Comparison of ENCODE assay signal across 10 cellular contexts in the genomic region with DNA sequence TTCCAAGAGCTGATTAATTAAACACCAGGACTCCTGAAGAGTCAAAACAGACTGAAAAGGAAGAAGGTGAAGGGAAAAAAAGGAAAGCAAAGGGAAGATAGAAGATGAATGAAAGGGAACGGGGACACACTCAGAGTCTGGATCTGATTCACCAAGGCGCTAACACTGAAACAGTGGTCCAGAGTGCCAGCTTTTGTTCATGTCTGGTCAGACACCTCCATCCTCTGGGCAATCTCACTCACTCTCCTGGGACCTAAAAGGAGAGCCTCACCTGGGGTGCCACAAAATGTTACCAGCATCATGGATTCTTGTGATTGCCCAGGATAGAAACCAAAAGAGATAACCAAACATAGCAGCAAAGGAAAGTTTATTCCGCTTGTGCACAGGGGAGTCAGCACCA.
DNase-seq lines count a peak whose midpoint lies in the region; ATAC-seq and TF ChIP-seq lines count a peak whose summit lies in the region.
"Had no signal": no experiment of that assay in that cellular context is flagged by ENCODE, and none has a peak within 500 bp of the region (broad histone marks: within the 10 kb centered on the region; RNA-seq: fewer than 3 reads in every experiment).

No MANE protein-coding gene starts in this region.

- intact Hi-C loops in CD14-positive monocyte (cut with micrococcal nuclease): no loop called here

- H3K4me3 ChIP-seq in Jurkat, Clone E6-1 (ENCODE audit: low read length): no peak overlapping the region
- H3K4me3 ChIP-seq: esophagus muscularis mucosa had no signal

- peak overlapping the region; percentile 66 to 99 (median 82) for H3K27ac Mint-ChIP-seq in CD14-positive monocyte
- peak overlapping the region; percentile 93 for H3K27ac Mint-ChIP-seq in activated naive CD8-positive, alpha-beta T cell treated with anti-CD3 and anti-CD28 coated beads, Interleukin-2, amount 50 U/mL, for 24 hours

- no peak for TF ChIP-seq CTCF in CD14-positive monocyte (IDR thresholded peaks at IDR 0.05)

- DNase-seq in CD14-positive monocyte (ENCODE audit: low spot score) (no peak), T1000 (lab: John Stamatoyannopoulos, UW) (no peak), DMS 273 treated with DMSO at 0.1 percent for 48 hours (lab: John Stamatoyannopoulos, UW) (no peak), COLO829 (ENCODE audit: low spot score) (no peak)
- DNase-seq in Jurkat, Clone E6-1 (ENCODE audit: low read depth, low spot score): peak; percentile 3
- DNase-seq in activated naive CD8-positive, alpha-beta T cell treated with anti-CD3 and anti-CD28 coated beads, Interleukin-2, amount 50 U/mL, for 24 hours: no peak
- DNase-seq: SHP77 treated with DMSO at 0.1 percent for 48 hours had no signal

- no peaks in the 10 kb centered on the region for H3K27me3 Mint-ChIP-seq in CD14-positive monocyte (ENCODE audit: low read depth in 3 of 3)
- no peaks in the 10 kb centered on the region for H3K27me3 Mint-ChIP-seq in activated naive CD8-positive, alpha-beta T cell treated with anti-CD3 and anti-CD28 coated beads, Interleukin-2, amount 50 U/mL, for 24 hours

- peaks cover 0 to 9% (median 4%) of the 10 kb centered on the region in 7 donors for H3K9me3 Mint-ChIP-seq in CD14-positive monocyte
- H3K9me3 Mint-ChIP-seq in activated naive CD8-positive, alpha-beta T cell treated with anti-CD3 and anti-CD28 coated beads, Interleukin-2, amount 50 U/mL, for 24 hours: peaks cover 5% of the 10 kb centered on the region

- H3K4me3 Mint-ChIP-seq in CD14-positive monocyte: no peak overlapping the region
- H3K4me3 Mint-ChIP-seq in activated naive CD8-positive, alpha-beta T cell treated with anti-CD3 and anti-CD28 coated beads, Interleukin-2, amount 50 U/mL, for 24 hours: no peak overlapping the region

- H3K36me3 Mint-ChIP-seq in CD14-positive monocyte: no peaks in the 10 kb centered on the region
- no peaks in the 10 kb centered on the region for H3K36me3 Mint-ChIP-seq in activated naive CD8-positive, alpha-beta T cell treated with anti-CD3 and anti-CD28 coated beads, Interleukin-2, amount 50 U/mL, for 24 hours (ENCODE audit: low read depth)

- H3K4me1 Mint-ChIP-seq in CD14-positive monocyte: peaks cover 14% of the 10 kb centered on the region
- peaks cover 28% of the 10 kb centered on the region for H3K4me1 Mint-ChIP-seq in activated naive CD8-positive, alpha-beta T cell treated with anti-CD3 and anti-CD28 coated beads, Interleukin-2, amount 50 U/mL, for 24 hours

- ATAC-seq in GM19324 (IDR thresholded peaks at IDR 0.05; ENCODE audit: low FRiP score, unreplicated experiment) (peak; percentile 2), HG03442 (IDR thresholded peaks at IDR 0.05; ENCODE audit: unreplicated experiment) (no peak)
- ATAC-seq in activated naive CD8-positive, alpha-beta T cell treated with anti-CD3 and anti-CD28 coated beads, Interleukin-2, amount 50 U/mL, for 24 hours: no peak
